ENCODE assay signal across 8 cellular contexts in the genomic region with DNA sequence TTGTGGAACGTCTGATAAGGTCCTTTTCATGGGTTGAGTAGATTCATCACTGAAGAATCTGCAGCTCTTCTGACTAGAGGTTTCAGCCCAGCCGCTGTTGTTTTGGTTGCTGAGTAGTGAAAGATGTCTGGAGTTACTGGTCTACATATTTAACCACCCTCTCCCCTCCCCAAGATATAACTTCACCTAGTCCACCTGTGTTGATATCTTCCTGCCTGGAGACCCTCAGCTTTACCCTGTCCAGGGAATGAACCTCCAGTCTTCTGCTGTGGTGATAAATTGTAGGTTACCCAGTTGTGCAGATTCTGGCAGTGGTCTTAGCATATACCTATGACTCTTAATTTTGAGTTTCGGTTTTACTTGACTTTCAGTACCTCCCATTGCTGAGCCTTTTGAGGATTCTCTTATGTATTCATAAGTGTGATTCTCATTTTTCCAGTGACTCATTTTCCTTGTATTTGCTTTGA.
DNase-seq lines count a peak whose midpoint lies in the region; ATAC-seq lines count a peak whose summit lies in the region.

No MANE protein-coding gene starts in this region.

- peak; percentile 3 for DNase-seq in germinal center (ENCODE audit: low spot score)
- DNase-seq in GOT3 (lab: John Stamatoyannopoulos, UW), result no peak
- no peak for DNase-seq in SKM-1 treated with dmso at 0.1 percent for 144 hours (lab: John Stamatoyannopoulos, UW; ENCODE audit: unreplicated experiment)
- no peak for DNase-seq in amygdala (lab: John Stamatoyannopoulos, UW)
- no peak for DNase-seq in D341Med (ENCODE audit: low spot score)

- ATAC-seq in GM18499 (IDR thresholded peaks at IDR 0.05; ENCODE audit: insufficient read depth, unreplicated experiment), result peak; percentile 89
- ATAC-seq in HG02759 (IDR thresholded peaks at IDR 0.05; ENCODE audit: unreplicated experiment), result peak; percentile 97
- ATAC-seq in activated CD4-positive, CD25-positive, alpha-beta regulatory T cell treated with anti-CD3 and anti-CD28 coated beads, Interleukin-2, amount 50 U/mL, for 24 hours, result peak; percentile 95 to 97
